In the genomic region with DNA sequence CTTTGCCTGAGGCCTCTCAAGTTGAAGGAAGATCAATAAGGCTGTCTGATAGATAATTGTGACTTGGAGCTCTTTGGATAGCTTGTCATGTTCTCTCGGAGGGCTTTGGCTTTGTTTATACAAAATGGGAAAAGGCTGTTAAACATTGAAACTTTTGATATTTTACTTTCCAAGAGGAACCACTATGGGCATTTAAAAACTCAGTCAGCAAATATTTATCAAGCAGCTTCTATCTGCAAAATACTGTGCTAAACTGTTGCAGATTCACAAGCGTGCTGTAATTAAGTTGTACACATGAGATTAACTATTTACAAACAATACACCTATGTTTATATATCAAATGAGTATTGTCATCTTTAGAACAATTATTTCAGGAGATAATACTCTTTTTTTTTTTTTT, we compare ENCODE assay signal across 10 cellular contexts. TPM values are rescaled to one million over a fixed set of nuclear protein-coding genes. Genes with fewer than 3 reads are reported as not detected.
DNase-seq lines count a peak whose midpoint lies in the region; ATAC-seq and TF ChIP-seq lines count a peak whose summit lies in the region.
"Had no signal": no experiment of that assay in that cellular context is flagged by ENCODE, and none has a peak within 500 bp of the region (broad histone marks: within the 10 kb centered on the region; RNA-seq: fewer than 3 reads in every experiment).

No MANE protein-coding gene starts in this region.

- peaks cover 2% of the 10 kb centered on the region for H3K36me3 Mint-ChIP-seq in activated CD4-positive, alpha-beta T cell treated with anti-CD3 and anti-CD28 coated beads, Interleukin-2, amount 10 ng/mL, durations not matched to agents 24 days and 14 days (ENCODE audit: low read depth)
- H3K36me3 Mint-ChIP-seq in activated CD4-positive, alpha-beta memory T cell treated with anti-CD3 and anti-CD28 coated beads, Interleukin-2, amount 10 ng/mL, durations not matched to agents 7 days and 5 days (ENCODE audit: low read depth), result peaks cover 8% of the 10 kb centered on the region
- H3K36me3 Mint-ChIP-seq: type B pancreatic cell had no signal

- POLR2A ChIA-PET in activated CD4-positive, alpha-beta memory T cell treated with anti-CD3 and anti-CD28 coated beads, Interleukin-2, amount 10 ng/mL, durations not matched to agents 7 days and 5 days (lab: Charles Lee), result interaction anchor here (0.6 to 5.2 kb wide), 10 partner anchors 10 to 125 kb away, joined by 3 to 55 read pairs (median 4); partner anchors contain the start of genes SC5D, SORL1 and SORL1-AS1

- TF ChIP-seq EP300 in stomach (IDR thresholded peaks at IDR 0.05), result no peak

- TF ChIP-seq CTCF in hepatocyte (IDR thresholded peaks at IDR 0.05; ENCODE audit: poor library complexity) (no peak), stomach (IDR thresholded peaks at IDR 0.05) (no peak), foreskin keratinocyte (conservative IDR thresholded peaks at IDR 0.05) (no peak)

- H2AFZ ChIP-seq in hepatocyte, result no peak overlapping the region

- no peak for DNase-seq in activated CD4-positive, alpha-beta T cell treated with anti-CD3 and anti-CD28 coated beads, Interleukin-2, amount 10 ng/mL, durations not matched to agents 24 days and 14 days
- no peak for DNase-seq in activated CD4-positive, alpha-beta T cell treated with anti-CD3 and anti-CD28 coated beads, Interleukin-2, amount 50 U/mL, for 48 hours
- no peak for DNase-seq in activated CD4-positive, alpha-beta memory T cell treated with anti-CD3 and anti-CD28 coated beads, Interleukin-2, amount 10 ng/mL, durations not matched to agents 7 days and 5 days
- DNase-seq in hepatocyte (ENCODE audit: low spot score), result no peak
- DNase-seq in stomach, result no peak
- DNase-seq in NCI-H526 treated with DMSO at 0.1 percent for 48 hours (lab: John Stamatoyannopoulos, UW), result no peak
- no peak for DNase-seq in foreskin keratinocyte
- DNase-seq in iPS-NIHi7 (ENCODE audit: extremely low spot score), result no peak
- DNase-seq: NCI-H2081 treated with DMSO at 0.1 percent for 48 hours had no signal

- H3K4me1 Mint-ChIP-seq in activated CD4-positive, alpha-beta T cell treated with anti-CD3 and anti-CD28 coated beads, Interleukin-2, amount 10 ng/mL, durations not matched to agents 24 days and 14 days, result peaks cover 56% of the 10 kb centered on the region
- H3K4me1 Mint-ChIP-seq in activated CD4-positive, alpha-beta memory T cell treated with anti-CD3 and anti-CD28 coated beads, Interleukin-2, amount 10 ng/mL, durations not matched to agents 7 days and 5 days, result peaks cover 71% of the 10 kb centered on the region

- peak overlapping the region; percentile 72 for H3K27ac Mint-ChIP-seq in activated CD4-positive, alpha-beta T cell treated with anti-CD3 and anti-CD28 coated beads, Interleukin-2, amount 10 ng/mL, durations not matched to agents 24 days and 14 days
- peak overlapping the region; percentile 84 for H3K27ac Mint-ChIP-seq in activated CD4-positive, alpha-beta memory T cell treated with anti-CD3 and anti-CD28 coated beads, Interleukin-2, amount 10 ng/mL, durations not matched to agents 7 days and 5 days
- H3K27ac Mint-ChIP-seq: type B pancreatic cell had no signal

- no peaks in the 10 kb centered on the region for H3K36me3 ChIP-seq in hepatocyte (replicated peaks; ENCODE audit: insufficient read depth, low read depth)
- H3K36me3 ChIP-seq in stomach, result no peaks in the 10 kb centered on the region

- H3K4me3 ChIP-seq in hepatocyte (no peak overlapping the region), stomach (no peak overlapping the region)

- no peaks in the 10 kb centered on the region for H4K20me1 ChIP-seq in hepatocyte (ENCODE audit: insufficient read depth, poor library complexity, severe bottlenecking)

- WGBS in hepatocyte (ENCODE audit: low lambda C conversion rate, missing lambda C conversion rate), result 60% methylated on average over 2 of the region's 2 CpGs
- 35 to 51% (median 47%) methylated on average over 2 of the region's 2 CpGs for WGBS in stomach, 5 donors

- H3K4me3 Mint-ChIP-seq in activated CD4-positive, alpha-beta T cell treated with anti-CD3 and anti-CD28 coated beads, Interleukin-2, amount 10 ng/mL, durations not matched to agents 24 days and 14 days, result peak overlapping the region; percentile 42
- no peak overlapping the region for H3K4me3 Mint-ChIP-seq in activated CD4-positive, alpha-beta memory T cell treated with anti-CD3 and anti-CD28 coated beads, Interleukin-2, amount 10 ng/mL, durations not matched to agents 7 days and 5 days
- H3K4me3 Mint-ChIP-seq: type B pancreatic cell had no signal

- H3K27me3 ChIP-seq in hepatocyte, result no peaks in the 10 kb centered on the region
- no peaks in the 10 kb centered on the region for H3K27me3 ChIP-seq in stomach
- H3K27me3 ChIP-seq in foreskin keratinocyte, result no peaks in the 10 kb centered on the region

- H3K79me2 ChIP-seq in hepatocyte, result no peaks in the 10 kb centered on the region

- intact Hi-C loops in activated CD4-positive, alpha-beta T cell treated with anti-CD3 and anti-CD28 coated beads, Interleukin-2, amount 10 ng/mL, durations not matched to agents 24 days and 14 days (cut with micrococcal nuclease), result loop anchor here (5.0 kb wide), 1 partner anchor 45 kb away; no protein-coding TSS in a partner anchor
- intact Hi-C loops in stomach (cut with DNase I; ENCODE audit: low total_unique reads), result no loop called here

- H3K27ac ChIP-seq in hepatocyte (peak overlapping the region; percentile 47), stomach (peak overlapping the region in 4 of 5 donors; percentile 13 to 85 (median 76)), foreskin keratinocyte (no peak overlapping the region)

- H3K4me1 ChIP-seq in hepatocyte (ENCODE audit: insufficient read depth) (peaks cover 6% of the 10 kb centered on the region), stomach (peaks cover 22 to 38% (median 25%) of the 10 kb centered on the region in 4 donors), foreskin keratinocyte (peaks cover 16% of the 10 kb centered on the region)

- H3K9me3 ChIP-seq in hepatocyte (ENCODE audit: low read depth) (no peaks in the 10 kb centered on the region), stomach (no peaks in the 10 kb centered on the region)

- ATAC-seq in foreskin keratinocyte, result no peak

- H3K27me3 Mint-ChIP-seq in activated CD4-positive, alpha-beta T cell treated with anti-CD3 and anti-CD28 coated beads, Interleukin-2, amount 10 ng/mL, durations not matched to agents 24 days and 14 days, result no peaks in the 10 kb centered on the region
- no peaks in the 10 kb centered on the region for H3K27me3 Mint-ChIP-seq in activated CD4-positive, alpha-beta memory T cell treated with anti-CD3 and anti-CD28 coated beads, Interleukin-2, amount 10 ng/mL, durations not matched to agents 7 days and 5 days
- H3K27me3 Mint-ChIP-seq: type B pancreatic cell had no signal

- H3K9me2 ChIP-seq in hepatocyte (replicated peaks; ENCODE audit: insufficient read depth), result no peaks in the 10 kb centered on the region

- CTCF ChIA-PET in activated CD4-positive, alpha-beta memory T cell treated with anti-CD3 and anti-CD28 coated beads, Interleukin-2, amount 10 ng/mL, durations not matched to agents 7 days and 5 days (lab: Charles Lee), result interaction anchor here (0.7 to 1.2 kb wide), 6 partner anchors 10 to 129 kb away, joined by 3 to 5 read pairs (median 4); no protein-coding TSS in a partner anchor

- peak overlapping the region; percentile 27 for H3K4me2 ChIP-seq in hepatocyte

- peaks cover 5% of the 10 kb centered on the region for H3K9me3 Mint-ChIP-seq in activated CD4-positive, alpha-beta T cell treated with anti-CD3 and anti-CD28 coated beads, Interleukin-2, amount 10 ng/mL, durations not matched to agents 24 days and 14 days
- H3K9me3 Mint-ChIP-seq in activated CD4-positive, alpha-beta memory T cell treated with anti-CD3 and anti-CD28 coated beads, Interleukin-2, amount 10 ng/mL, durations not matched to agents 7 days and 5 days, result no peaks in the 10 kb centered on the region
- H3K9me3 Mint-ChIP-seq: type B pancreatic cell had no signal

- no peak for TF ChIP-seq POLR2A in stomach (IDR thresholded peaks at IDR 0.05)

RNA-seq across cellular contexts. Expression of gene SORL1, which starts 34.5 kb away (rescaled TPM):
- 28.4 and 30.3 TPM in 2 replicates for total RNA-seq in activated CD4-positive, alpha-beta T cell treated with anti-CD3 and anti-CD28 coated beads, Interleukin-2, amount 10 ng/mL, durations not matched to agents 24 days and 14 days
- 100 to 1,000 TPM; 115 to 116 TPM for total RNA-seq in activated CD4-positive, alpha-beta memory T cell treated with anti-CD3 and anti-CD28 coated beads, Interleukin-2, amount 10 ng/mL, durations not matched to agents 7 days and 5 days
- total RNA-seq in hepatocyte, result 26.5 and 29.2 TPM in 2 replicates
- 13.5 and 14.9 TPM in 2 replicates for polyA plus RNA-seq in hepatocyte
- 100 to 1,000 TPM in 1 of 5 donors, 10 to 100 TPM in 4; 17.2 to 161 (median 25.9) TPM for total RNA-seq in stomach
- polyA plus RNA-seq in stomach, result 1 to 10 TPM in 2 of 3 donors, under 1 TPM in 1; 0.76 to 2.0 (median 1.8) TPM
- total RNA-seq in foreskin keratinocyte, result 67.1 and 71.9 TPM in 2 replicates
- 9.5 and 11.1 TPM in 2 replicates for polyA plus RNA-seq in foreskin keratinocyte
